ENCODE assay signal across 23 cellular contexts in genomic region chr6:123994168-123994567, GRCh38.
"Had no signal": no experiment of that assay in that cellular context is flagged by ENCODE, and none has a peak within 500 bp of the region (broad histone marks: within the 10 kb centered on the region; RNA-seq: fewer than 3 reads in every experiment).

No MANE protein-coding gene starts in this region.

- H3K36me3 ChIP-seq: lower lobe of right lung, prostate gland, right atrium auricular region, sigmoid colon, stomach, thyroid gland, vagina had no signal

- H3K4me3 ChIP-seq: dorsolateral prefrontal cortex, lower lobe of right lung, prostate gland, right atrium auricular region, sigmoid colon, stomach, thyroid gland, vagina had no signal

- H3K4me1 Mint-ChIP-seq: immature natural killer cell; naive thymus-derived CD8-positive, alpha-beta T cell; nephron progenitor cell; stimulated activated effector memory CD8-positive, alpha-beta T cell treated with anti-CD3 and anti-CD28 coated beads, Interleukin-12 subunit alpha, Interleukin-12 subunit beta, amount 100 ng/mL, for 72 hours had no signal

- H3K27me3 Mint-ChIP-seq: naive thymus-derived CD8-positive, alpha-beta T cell had no signal

- H3K27me3 ChIP-seq: dorsolateral prefrontal cortex, right atrium auricular region, sigmoid colon, stomach, thyroid gland, vagina had no signal

- ATAC-seq: left colon; left ventricle myocardium superior; lower lobe of right lung; naive thymus-derived CD8-positive, alpha-beta T cell; stimulated activated effector memory CD8-positive, alpha-beta T cell treated with anti-CD3 and anti-CD28 coated beads, Interleukin-12 subunit alpha, Interleukin-12 subunit beta, amount 100 ng/mL, for 72 hours had no signal

- H3K9me3 Mint-ChIP-seq: nephron progenitor cell had no signal

- H3K27ac Mint-ChIP-seq: immature natural killer cell; naive thymus-derived CD8-positive, alpha-beta T cell; nephron progenitor cell; stimulated activated effector memory CD8-positive, alpha-beta T cell treated with anti-CD3 and anti-CD28 coated beads, Interleukin-12 subunit alpha, Interleukin-12 subunit beta, amount 100 ng/mL, for 72 hours had no signal

- H3K4me3 Mint-ChIP-seq: immature natural killer cell; naive thymus-derived CD8-positive, alpha-beta T cell; nephron progenitor cell; stimulated activated effector memory CD8-positive, alpha-beta T cell treated with anti-CD3 and anti-CD28 coated beads, Interleukin-12 subunit alpha, Interleukin-12 subunit beta, amount 100 ng/mL, for 72 hours had no signal

- DNase-seq: dorsolateral prefrontal cortex; effector CD4-positive, alpha-beta T cell; hypothalamus; immature natural killer cell; islet precursor cell; kidney glomerular epithelial cell; left colon; left ventricle myocardium superior; lower lobe of right lung; naive thymus-derived CD8-positive, alpha-beta T cell; nephron progenitor cell; nucleus accumbens; sigmoid colon; stimulated activated CD4-positive, alpha-beta T cell treated with anti-CD3 and anti-CD28 coated beads, Interleukin-2, amount 100 ng/mL, for 24 hours; stimulated activated CD4-positive, alpha-beta T cell treated with anti-CD3 and anti-CD28 coated beads, Interleukin-4, amount 100 ng/mL, for 24 hours; stimulated activated naive CD4-positive, alpha-beta T cell treated with Interleukin-2 at 50 U/mL for 16 hours; stomach; thyroid gland; trophoblast cell had no signal

- H3K36me3 Mint-ChIP-seq: naive thymus-derived CD8-positive, alpha-beta T cell; stimulated activated effector memory CD8-positive, alpha-beta T cell treated with anti-CD3 and anti-CD28 coated beads, Interleukin-12 subunit alpha, Interleukin-12 subunit beta, amount 100 ng/mL, for 72 hours had no signal
